Comparison of ENCODE assay signal across 22 cellular contexts in genomic region chr1:45772971-45773370, GRCh38.
"Had no signal": no experiment of that assay in that cellular context is flagged by ENCODE, and none has a peak within 500 bp of the region (broad histone marks: within the 10 kb centered on the region; RNA-seq: fewer than 3 reads in every experiment).

No MANE protein-coding gene starts in this region.

- H3K27ac Mint-ChIP-seq: activated naive CD4-positive, alpha-beta T cell treated with anti-CD3 and anti-CD28 coated beads for 36 hours; memory B cell; nephron; T-helper 2 cell treated with Interferon-gamma antibody and Interleukin-4, amounts not matched to agents 5 μg/mL and 100 μg/mL, for 36 hours; WTC11 had no signal

- H3K4me3 Mint-ChIP-seq: activated naive CD4-positive, alpha-beta T cell treated with anti-CD3 and anti-CD28 coated beads for 36 hours; memory B cell; nephron; T-helper 2 cell treated with Interferon-gamma antibody and Interleukin-4, amounts not matched to agents 5 μg/mL and 100 μg/mL, for 36 hours; WTC11 had no signal

- H3K9me3 ChIP-seq: esophagus muscularis mucosa, heart left ventricle, neutrophil, pancreas, psoas muscle, right atrium auricular region, spleen, upper lobe of left lung had no signal

- H3K9me3 Mint-ChIP-seq: activated naive CD4-positive, alpha-beta T cell treated with anti-CD3 and anti-CD28 coated beads for 36 hours; memory B cell; nephron; T-helper 2 cell treated with Interferon-gamma antibody and Interleukin-4, amounts not matched to agents 5 μg/mL and 100 μg/mL, for 36 hours; WTC11 had no signal

- ATAC-seq: heart left ventricle, pancreas, psoas muscle, WTC11 had no signal

- H3K36me3 Mint-ChIP-seq: memory B cell, WTC11 had no signal

- H3K27me3 Mint-ChIP-seq: memory B cell had no signal

- DNase-seq: activated CD4-positive, alpha-beta T cell treated with anti-CD3 and anti-CD28 coated beads, Interleukin-2, amount 50 U/mL, for 48 hours; activated CD8-positive, alpha-beta memory T cell treated with anti-CD3 and anti-CD28 coated beads, Interleukin-2, amount 50 U/mL, for 48 hours; activated effector memory CD4-positive, alpha-beta T cell treated with Interleukin-2 at 50 U/mL for 16 hours; activated naive CD4-positive, alpha-beta T cell treated with anti-CD3 and anti-CD28 coated beads for 36 hours; activated T-cell treated with anti-CD3 and anti-CD28 coated beads, Interleukin-2, amount 50 U/mL, for 48 hours; amygdala; cerebellar nuclear complex; heart left ventricle; left colon; pancreas; psoas muscle; spleen; stimulated activated CD4-positive, alpha-beta T cell treated with anti-CD3 and anti-CD28 coated beads, Interleukin-4, amount 100 ng/mL, for 1 hour; stimulated activated naive CD4-positive, alpha-beta T cell; upper lobe of left lung had no signal

- H3K4me1 Mint-ChIP-seq: memory B cell had no signal
